Comparison of ENCODE assay signal across 23 cellular contexts in the genomic region with DNA sequence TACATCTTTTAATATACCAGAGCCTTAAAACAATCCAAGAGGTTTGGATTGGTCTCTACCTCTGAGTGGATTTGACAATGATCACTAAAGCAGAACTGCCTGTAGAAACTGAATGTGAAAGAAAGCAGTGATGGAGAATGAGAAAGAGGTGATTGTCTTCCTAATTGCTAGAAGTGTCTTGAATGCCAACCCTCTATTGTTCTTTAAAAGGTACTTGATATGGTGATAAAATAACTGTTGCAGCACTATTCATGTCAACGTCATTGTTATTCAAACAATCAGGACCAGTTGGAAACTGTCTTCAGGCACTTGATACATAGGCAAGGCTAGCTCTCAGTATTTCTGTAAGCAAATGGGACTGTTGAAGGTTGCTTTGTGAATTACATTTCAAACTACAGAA. TPM values are rescaled to one million over a fixed set of nuclear protein-coding genes. Genes with fewer than 3 reads are reported as not detected.
DNase-seq lines count a peak whose midpoint lies in the region; ATAC-seq and TF ChIP-seq lines count a peak whose summit lies in the region.
"Had no signal": no experiment of that assay in that cellular context is flagged by ENCODE, and none has a peak within 500 bp of the region (broad histone marks: within the 10 kb centered on the region; RNA-seq: fewer than 3 reads in every experiment).

No MANE protein-coding gene starts in this region.

- H3K4me1 Mint-ChIP-seq in endodermal cell: peaks cover 66% of the 10 kb centered on the region
- H3K4me1 Mint-ChIP-seq: CD4-positive, CD25-positive, alpha-beta regulatory T cell; central memory CD8-positive, alpha-beta T cell; memory B cell; naive thymus-derived CD8-positive, alpha-beta T cell; stimulated activated naive CD8-positive, alpha-beta T cell treated with anti-CD3 and anti-CD28 coated beads, Interleukin-15, amount 100 ng/mL, for 72 hours had no signal

- H3K27me3 ChIP-seq in HUES6 (ENCODE audit: control insufficient read depth, insufficient read depth, low read length) (peaks cover 39% of the 10 kb centered on the region), endodermal cell (ENCODE audit: control insufficient read depth, insufficient read depth, low read length, poor library complexity, severe bottlenecking) (no peaks in the 10 kb centered on the region)
- H3K27me3 ChIP-seq: upper lobe of left lung had no signal

- peak overlapping the region; percentile 61 for H3K27ac Mint-ChIP-seq in endodermal cell
- H3K27ac Mint-ChIP-seq: CD4-positive, CD25-positive, alpha-beta regulatory T cell; memory B cell; naive thymus-derived CD8-positive, alpha-beta T cell had no signal

- no peak for TF ChIP-seq CTCF in endodermal cell (conservative IDR thresholded peaks at IDR 0.05)

- H3K4me3 Mint-ChIP-seq in endodermal cell: no peak overlapping the region
- H3K4me3 Mint-ChIP-seq: CD4-positive, CD25-positive, alpha-beta regulatory T cell; central memory CD8-positive, alpha-beta T cell; memory B cell; naive thymus-derived CD8-positive, alpha-beta T cell; stimulated activated naive CD8-positive, alpha-beta T cell treated with anti-CD3 and anti-CD28 coated beads, Interleukin-15, amount 100 ng/mL, for 72 hours had no signal

- peak overlapping the region; percentile 81 for H3K27ac ChIP-seq in HUES6 (ENCODE audit: low read depth, low read length)
- no peak overlapping the region for H3K27ac ChIP-seq in endodermal cell (ENCODE audit: low read depth, low read length)
- H3K27ac ChIP-seq: heart left ventricle, parathyroid adenoma, upper lobe of left lung had no signal

- H3K36me3 Mint-ChIP-seq in endodermal cell (ENCODE audit: low read depth): peaks cover 20% of the 10 kb centered on the region
- H3K36me3 Mint-ChIP-seq: CD4-positive, CD25-positive, alpha-beta regulatory T cell; memory B cell; naive thymus-derived CD8-positive, alpha-beta T cell had no signal

- H3K9ac ChIP-seq in HUES6 (ENCODE audit: low read length) (no peak overlapping the region), endodermal cell (ENCODE audit: extremely low read depth, low read length, poor library complexity, severe bottlenecking) (no peak overlapping the region)
- H3K9ac ChIP-seq: parathyroid adenoma had no signal

- H3K9me3 ChIP-seq in HUES6 (ENCODE audit: control insufficient read depth, insufficient read depth, low read depth, low read length) (no peaks in the 10 kb centered on the region), endodermal cell (ENCODE audit: control insufficient read depth, low read length) (no peaks in the 10 kb centered on the region)
- H3K9me3 ChIP-seq: heart left ventricle, upper lobe of left lung had no signal

- peaks cover 2% of the 10 kb centered on the region for H3K27me3 Mint-ChIP-seq in endodermal cell (ENCODE audit: insufficient read depth)
- H3K27me3 Mint-ChIP-seq: CD4-positive, CD25-positive, alpha-beta regulatory T cell; central memory CD8-positive, alpha-beta T cell had no signal

- 6% methylated on average over 1 of the region's 1 CpG; no CpG with 5 or more reads in 1 of the 2 experiments for WGBS in endodermal cell (ENCODE audit: insufficient coverage in 1 of 2, insufficient read length in 1 of 2), 2 experiments

- DNase-seq in DMS153 treated with DMSO at 0.1 percent for 48 hours (lab: John Stamatoyannopoulos, UW; ENCODE audit: unreplicated experiment) (peak; percentile 18), endodermal cell (no peak), islet precursor cell (no peak), anterior cingulate cortex (lab: John Stamatoyannopoulos, UW) (no peak)
- DNase-seq: activated naive CD4-positive, alpha-beta T cell; CD4-positive, CD25-positive, alpha-beta regulatory T cell; DMS79 treated with DMSO at 0.1 percent for 48 hours; effector CD4-positive, alpha-beta T cell; heart left ventricle; KG1; naive thymus-derived CD8-positive, alpha-beta T cell; stimulated activated CD4-positive, alpha-beta T cell treated with anti-CD3 and anti-CD28 coated beads, Interleukin-1b, Interleukin-23, amount 100 ng/mL, for 48 hours; stimulated activated naive CD8-positive, alpha-beta T cell treated with anti-CD3 and anti-CD28 coated beads, Interleukin-15, amount 100 ng/mL, for 72 hours; upper lobe of left lung had no signal

- H3K36me3 ChIP-seq in HUES6 (ENCODE audit: control insufficient read depth, insufficient read depth, low read length): no peaks in the 10 kb centered on the region
- no peaks in the 10 kb centered on the region for H3K36me3 ChIP-seq in endodermal cell (ENCODE audit: control insufficient read depth, insufficient read depth, low read length)
- H3K36me3 ChIP-seq: heart left ventricle, upper lobe of left lung had no signal

- ATAC-seq in GM18870 (IDR thresholded peaks at IDR 0.05; ENCODE audit: unreplicated experiment): peak; percentile 80
- ATAC-seq in HG03469 (IDR thresholded peaks at IDR 0.05; ENCODE audit: unreplicated experiment): no peak
- no peak for ATAC-seq in GM19455 (IDR thresholded peaks at IDR 0.05; ENCODE audit: unreplicated experiment)
- ATAC-seq: heart left ventricle; naive thymus-derived CD8-positive, alpha-beta T cell; stimulated activated naive CD8-positive, alpha-beta T cell treated with anti-CD3 and anti-CD28 coated beads, Interleukin-15, amount 100 ng/mL, for 72 hours had no signal

- 0 out of 2 replicates have a peak overlapping the region, but pooled peaks have one; percentile 13 for H3K4me3 ChIP-seq in HUES6 (ENCODE audit: low read depth, low read length)
- H3K4me3 ChIP-seq in endodermal cell (ENCODE audit: low read length): peak overlapping the region; percentile 15
- H3K4me3 ChIP-seq: heart left ventricle, upper lobe of left lung had no signal

- no peaks in the 10 kb centered on the region for H3K9me3 Mint-ChIP-seq in endodermal cell
- H3K9me3 Mint-ChIP-seq: memory B cell had no signal

- H3K4me1 ChIP-seq in HUES6 (ENCODE audit: control insufficient read depth, insufficient read depth, low read length): peaks cover 30% of the 10 kb centered on the region
- peaks cover 14% of the 10 kb centered on the region for H3K4me1 ChIP-seq in endodermal cell (ENCODE audit: control insufficient read depth, insufficient read depth, low read length)
- H3K4me1 ChIP-seq: heart left ventricle, parathyroid adenoma, upper lobe of left lung had no signal

RNA-seq across cellular contexts. Expression of gene ITPRID1, which starts 47.9 kb away (rescaled TPM):
- 10 to 100 TPM in 1 of 2 donors, 1 to 10 TPM in 1; 5.6 to 21.8 TPM for total RNA-seq in endodermal cell
- 1.6 TPM for polyA plus RNA-seq in endodermal cell (2013, experiment 1 of 2)
- 2.2 TPM for polyA plus RNA-seq in endodermal cell (2013, experiment 2 of 2)
- total RNA-seq: CD4-positive, CD25-positive, alpha-beta regulatory T cell; fibroblast of lung; naive thymus-derived CD8-positive, alpha-beta T cell had no signal
- polyA plus RNA-seq: AG04450; CD4-positive, CD25-positive, alpha-beta regulatory T cell; fibroblast of lung; heart left ventricle; naive thymus-derived CD8-positive, alpha-beta T cell had no signal
